In genomic region chr6:31243508-31243907, GRCh38 we compare ENCODE assay signal across 21 cellular contexts. TPM values are rescaled to one million over a fixed set of nuclear protein-coding genes. Genes with fewer than 3 reads are reported as not detected.
DNase-seq lines count a peak whose midpoint lies in the region; ATAC-seq, FAIRE-seq and TF ChIP-seq lines count a peak whose summit lies in the region.
"Had no signal": no experiment of that assay in that cellular context is flagged by ENCODE, and none has a peak within 500 bp of the region (broad histone marks: within the 10 kb centered on the region; RNA-seq: fewer than 3 reads in every experiment).

No MANE protein-coding gene starts in this region.

- H2AFZ ChIP-seq in keratinocyte (ENCODE audit: control insufficient read depth, low read length): no peak overlapping the region

- FAIRE-seq in keratinocyte (lab: Jason Lieb, UNC): peak; percentile 41
- FAIRE-seq: GM12878, HTR-8/SVneo had no signal

- no peaks in the 10 kb centered on the region for H3K36me3 ChIP-seq in CD8-positive, alpha-beta T cell (ENCODE audit: insufficient read depth, low read length)
- no peaks in the 10 kb centered on the region for H3K36me3 ChIP-seq in keratinocyte (ENCODE audit: control insufficient read depth in 2 of 2, extremely low read depth in 1 of 2, insufficient read depth in 2 of 2, low read length in 2 of 2)

- H3K9me1 ChIP-seq in keratinocyte (ENCODE audit: control insufficient read depth, extremely low read depth, insufficient read depth, low read length): no peaks in the 10 kb centered on the region

- peak in 1 of 7 experiments; percentile 41 for DNase-seq in CD8-positive, alpha-beta T cell
- peak; percentile 26 for DNase-seq in HT-29 (ENCODE audit: low spot score)
- peak in 4 of 34 experiments; percentile 11 to 25 (median 18) for DNase-seq in T-cell
- DNase-seq in keratinocyte (ENCODE audit: low read depth, low spot score): no peak
- no peak for DNase-seq in NCI-H1930 (lab: John Stamatoyannopoulos, UW)
- no peak for DNase-seq in kidney tubule cell (ENCODE audit: low spot score)
- DNase-seq: AML-193, Caco-2, H7, IMR-90, Karpas-422, NCI-H1105, NCI-H524, SIG-M5 had no signal

- no peak overlapping the region for H3K27ac ChIP-seq in CD8-positive, alpha-beta T cell (ENCODE audit: low read depth, low read length)
- H3K27ac ChIP-seq in keratinocyte (ENCODE audit: control insufficient read depth, insufficient read depth, low read length): no peak overlapping the region
- H3K27ac ChIP-seq: C4-2B, HL-60, RWPE1 had no signal

- no peak overlapping the region for H3K9ac ChIP-seq in keratinocyte (ENCODE audit: control insufficient read depth, extremely low read depth, insufficient read depth, low read length)

- peaks cover 17% of the 10 kb centered on the region for H3K4me1 Mint-ChIP-seq in CD8-positive, alpha-beta T cell (ENCODE audit: low read depth)
- peaks cover 0 to 12% (median 0%) of the 10 kb centered on the region in 3 donors for H3K4me1 Mint-ChIP-seq in T-cell

- TF ChIP-seq CTCF in CD8-positive, alpha-beta T cell (IDR thresholded peaks at IDR 0.05): no peak
- TF ChIP-seq CTCF in keratinocyte (optimal IDR thresholded peaks at IDR 0.05 in 1 of 3, IDR thresholded peaks at IDR 0.05 in 1 of 3, conservative IDR thresholded peaks at IDR 0.05 in 1 of 3; ENCODE audit: extremely low read depth in 1 of 3, insufficient read depth in 2 of 3, low read length in 3 of 3): no peak

- peak; percentile 62 for ATAC-seq in CD8-positive, alpha-beta T cell
- ATAC-seq in T-cell (replicated peaks in 1 of 4) (peak; percentile 43 to 52 (median 46)), GM19035 (IDR thresholded peaks at IDR 0.05; ENCODE audit: unreplicated experiment) (no peak)
- ATAC-seq: GM12878 had no signal

- no peak overlapping the region for H3K4me3 ChIP-seq in CD8-positive, alpha-beta T cell (ENCODE audit: low read depth, low read length)
- no peak overlapping the region for H3K4me3 ChIP-seq in keratinocyte (ENCODE audit: control insufficient read depth in 2 of 3, extremely low read depth in 1 of 3, insufficient read depth in 2 of 3, low read depth in 1 of 3, low read length in 3 of 3)
- H3K4me3 ChIP-seq: GM12878 had no signal

- dilution Hi-C loops in keratinocyte (cut with MboI; ENCODE audit: extremely low pct_ligation_motif_present, low sequenced_read_pairs): loop anchor here (25.0 kb wide), 1 partner anchor 94 kb away; no protein-coding TSS in a partner anchor

- peaks cover 19% of the 10 kb centered on the region for H3K9me3 Mint-ChIP-seq in CD8-positive, alpha-beta T cell
- peaks cover 18 to 20% (median 18%) of the 10 kb centered on the region in 3 donors for H3K9me3 Mint-ChIP-seq in T-cell

- CTCF ChIA-PET in CD8-positive, alpha-beta T cell (lab: Charles Lee): no interaction called here
- CTCF ChIA-PET in T-cell (lab: Charles Lee): no interaction called here

- H3K27me3 ChIP-seq in CD8-positive, alpha-beta T cell (ENCODE audit: insufficient read depth, low read length): no peaks in the 10 kb centered on the region
- peaks cover 13% of the 10 kb centered on the region for H3K27me3 ChIP-seq in keratinocyte (ENCODE audit: control insufficient read depth, extremely low read depth, insufficient read depth, low read length)

- H3K36me3 Mint-ChIP-seq in CD8-positive, alpha-beta T cell: peaks cover 4% of the 10 kb centered on the region
- peaks cover 18% of the 10 kb centered on the region for H3K36me3 Mint-ChIP-seq in T-cell

- H3K4me2 ChIP-seq in keratinocyte (ENCODE audit: control insufficient read depth, extremely low read depth, insufficient read depth, low read depth, low read length): no peak overlapping the region

- peaks cover 2% of the 10 kb centered on the region for H3K27me3 Mint-ChIP-seq in CD8-positive, alpha-beta T cell (ENCODE audit: low read depth)
- peaks cover 8 to 28% of the 10 kb centered on the region in 2 donors for H3K27me3 Mint-ChIP-seq in T-cell

- no peaks in the 10 kb centered on the region for H3K4me1 ChIP-seq in CD8-positive, alpha-beta T cell (ENCODE audit: insufficient read depth, low read length)
- peaks cover 18% of the 10 kb centered on the region for H3K4me1 ChIP-seq in keratinocyte (ENCODE audit: control insufficient read depth, extremely low read depth, insufficient read depth, low read length)
- H3K4me1 ChIP-seq: Caco-2 had no signal

- no peaks in the 10 kb centered on the region for H4K20me1 ChIP-seq in keratinocyte (ENCODE audit: control insufficient read depth, extremely low read depth, insufficient read depth, low read length)

- POLR2A ChIA-PET in CD8-positive, alpha-beta T cell (lab: Charles Lee): no interaction called here
- POLR2A ChIA-PET in T-cell (lab: Charles Lee): no interaction called here

- H3K4me3 Mint-ChIP-seq in CD8-positive, alpha-beta T cell: no peak overlapping the region
- no peak overlapping the region for H3K4me3 Mint-ChIP-seq in T-cell
- H3K4me3 Mint-ChIP-seq: T-helper 1 cell treated with Interleukin-12 subunit alpha and Interleukin-12 subunit beta and Interleukin-4 antibody, amounts not matched to agents 30 μg/mL and 1 μg/mL, for 36 hours had no signal

- peak overlapping the region; percentile 27 for H3K27ac Mint-ChIP-seq in CD8-positive, alpha-beta T cell
- peak overlapping the region in 1 of 2 donors; percentile 76 for H3K27ac Mint-ChIP-seq in T-cell
- H3K27ac Mint-ChIP-seq: T-helper 1 cell treated with Interleukin-12 subunit alpha and Interleukin-12 subunit beta and Interleukin-4 antibody, amounts not matched to agents 30 μg/mL and 1 μg/mL, for 36 hours had no signal

- no peaks in the 10 kb centered on the region for H3K9me3 ChIP-seq in CD8-positive, alpha-beta T cell (ENCODE audit: low read length)
- H3K9me3 ChIP-seq in keratinocyte (ENCODE audit: control insufficient read depth, low read depth, low read length): peaks cover 2% of the 10 kb centered on the region
- H3K9me3 ChIP-seq: Caco-2 had no signal

- H3K79me2 ChIP-seq in keratinocyte (ENCODE audit: control insufficient read depth, insufficient read depth, low read length): no peaks in the 10 kb centered on the region

- intact Hi-C loops in CD8-positive, alpha-beta T cell (cut with DNase I, micrococcal nuclease): loop anchor here in 1 of 2 experiments (5.0 kb wide), 1 partner anchor 41 kb away; no protein-coding TSS in a partner anchor

RNA-seq across cellular contexts. Expression of gene HLA-C, which starts 28.4 kb away (rescaled TPM):
- total RNA-seq in CD8-positive, alpha-beta T cell: 1,000 to 10,000 TPM; 2,677 to 2,722 TPM
- 110 and 133 TPM in 2 replicates for total RNA-seq in HT-29 (2014; rRNA removed; shearing (Covaris generic))
- total RNA-seq in T-cell: 1,000 to 10,000 TPM; 1,368 to 2,791 (median 2,039) TPM
- polyA plus RNA-seq in keratinocyte: 329 to 536 TPM (median 330 TPM) in 3 replicates
- polyA plus RNA-seq in keratinocyte (2011; ENCODE audit: low read depth): 213 TPM
- 190 and 303 TPM in 2 replicates for polyA plus RNA-seq in keratinocyte (2011; cell fraction: cytosol; rRNA removed)
- 535 and 639 TPM in 2 replicates for polyA plus RNA-seq in keratinocyte (2011; cell fraction: nucleus; rRNA removed)
- 227 and 406 TPM in 2 replicates for polyA plus RNA-seq in keratinocyte (2012; ENCODE audit: low replicate concordance)
- 149 to 376 TPM (median 226 TPM) in 3 replicates for polyA minus RNA-seq in keratinocyte
- polyA minus RNA-seq in keratinocyte (2011; cell fraction: cytosol; rRNA and poly(A)+ RNA removed): 387 TPM
- polyA minus RNA-seq in keratinocyte (2011; cell fraction: nucleus; rRNA and poly(A)+ RNA removed): 280 and 306 TPM in 2 replicates

Comparison
In these comparisons a context has a peak if more than half of its experiments do, and no peak if none do; other contexts are left out.
1. RNA of gene HLA-C, which starts 28.4 kb away (total RNA-seq): 2,677 to 2,722 TPM in CD8-positive, alpha-beta T cell and 1,368 to 2,791 TPM in T-cell; 110 to 133 TPM in HT-29; every median in the first group is over 10 times any median in the second.